In genomic region chrX:9758239-9758638, GRCh38 we compare ENCODE assay signal across 31 cellular contexts. TPM values are rescaled to one million over a fixed set of nuclear protein-coding genes. Genes with fewer than 3 reads are reported as not detected.
"Had no signal": no experiment of that assay in that cellular context is flagged by ENCODE, and none has a peak within 500 bp of the region (broad histone marks: within the 10 kb centered on the region; RNA-seq: fewer than 3 reads in every experiment).

No MANE protein-coding gene starts in this region.

- H3K27me3 ChIP-seq: ascending aorta, brain microvascular endothelial cell had no signal

- H3K4me3 ChIP-seq: ascending aorta, breast epithelium had no signal

- H3K27ac ChIP-seq: ascending aorta, brain microvascular endothelial cell, breast epithelium, VCaP had no signal

- ATAC-seq: activated CD8-positive, alpha-beta T cell treated with anti-CD3 and anti-CD28 coated beads for 36 hours; activated naive CD8-positive, alpha-beta T cell treated with anti-CD3 and anti-CD28 coated beads, Interleukin-2, amount 50 U/mL, for 24 hours; activated T-cell treated with anti-CD3 and anti-CD28 coated beads, Interleukin-2, amount 50 U/mL, for 4 hours; activated T-cell treated with anti-CD3 and anti-CD28 coated beads, Interleukin-2, amount 50 U/mL, for 72 hours; activated T-helper 17 cell treated with anti-CD3 and anti-CD28 coated beads, Interleukin-2, amount 50 U/mL, for 72 hours had no signal

- H3K4me1 ChIP-seq: ascending aorta, breast epithelium had no signal

- DNase-seq: activated B cell treated with CpG ODN at 0.5 μM for 24 hours; activated CD4-positive, alpha-beta memory T cell treated with anti-CD3 and anti-CD28 coated beads for 36 hours; activated CD4-positive, alpha-beta T cell treated with anti-CD3 and anti-CD28 coated beads for 4 hours; activated CD4-positive, alpha-beta T cell treated with anti-CD3 and anti-CD28 coated beads, Interleukin-2, amount 10 ng/mL, durations not matched to agents 24 days and 14 days; activated CD4-positive, alpha-beta T cell treated with anti-CD3 and anti-CD28 coated beads, Interleukin-2, amount 50 U/mL, for 1 hour; activated CD4-positive, alpha-beta T cell treated with anti-CD3 and anti-CD28 coated beads, Interleukin-2, amount 50 U/mL, for 4 hours; activated CD4-positive, CD25-positive, alpha-beta regulatory T cell treated with anti-CD3 and anti-CD28 coated beads, Interleukin-2, amount 50 U/mL, for 72 hours; activated CD8-positive, alpha-beta memory T cell treated with anti-CD3 and anti-CD28 coated beads, Interleukin-2, amount 50 U/mL, for 4 hours; activated CD8-positive, alpha-beta T cell treated with anti-CD3 and anti-CD28 coated beads for 36 hours; activated effector memory CD4-positive, alpha-beta T cell treated with anti-CD3 and anti-CD28 coated beads, Interleukin-2, amount 50 U/mL, for 16 hours; activated gamma-delta T cell treated with Interleukin-2 at 50 U/mL for 16 hours; activated naive CD4-positive, alpha-beta T cell; activated naive CD4-positive, alpha-beta T cell treated with anti-CD3 and anti-CD28 coated beads, Interleukin-2, amount 10 ng/mL, durations not matched to agents 7 days and 5 days; activated naive CD8-positive, alpha-beta T cell treated with anti-CD3 and anti-CD28 coated beads, Interleukin-2, amount 10 ng/mL, durations not matched to agents 7 days and 5 days; activated naive CD8-positive, alpha-beta T cell treated with anti-CD3 and anti-CD28 coated beads, Interleukin-2, amount 50 U/mL, for 24 hours; activated T-cell treated with anti-CD3 and anti-CD28 coated beads for 4 hours; activated T-cell treated with anti-CD3 and anti-CD28 coated beads, Interleukin-2, amount 50 U/mL, for 1 hour; activated T-cell treated with anti-CD3 and anti-CD28 coated beads, Interleukin-2, amount 50 U/mL, for 4 hours; activated T-cell treated with anti-CD3 and anti-CD28 coated beads, Interleukin-2, amount 50 U/mL, for 72 hours; amygdala; anterior cingulate cortex; brain microvascular endothelial cell; T-helper 2 cell; T-helper 9 cell had no signal

- H3K36me3 ChIP-seq: ascending aorta, brain microvascular endothelial cell, breast epithelium had no signal

RNA-seq across cellular contexts. Expression of gene GPR143, which starts 7.4 kb away (rescaled TPM):
- total RNA-seq: activated B cell treated with CpG ODN at 0.5 μM for 24 hours; activated CD4-positive, alpha-beta memory T cell treated with anti-CD3 and anti-CD28 coated beads for 36 hours; activated CD4-positive, alpha-beta T cell treated with anti-CD3 and anti-CD28 coated beads, Interleukin-2, amount 10 ng/mL, durations not matched to agents 24 days and 14 days; activated CD8-positive, alpha-beta memory T cell treated with anti-CD3 and anti-CD28 coated beads for 36 hours; activated CD8-positive, alpha-beta T cell treated with anti-CD3 and anti-CD28 coated beads for 36 hours; activated naive CD8-positive, alpha-beta T cell treated with anti-CD3 and anti-CD28 coated beads, Interleukin-2, amount 10 ng/mL, durations not matched to agents 7 days and 5 days; activated T-cell treated with anti-CD3 and anti-CD28 coated beads, Interleukin-2, amount 50 U/mL, for 4 hours; activated T-cell treated with anti-CD3 and anti-CD28 coated beads, Interleukin-2, amount 50 U/mL, for 72 hours; activated T-helper 1 cell treated with anti-CD3 and anti-CD28 coated beads, Interleukin-12 subunit alpha, Interleukin-12 subunit beta, Interleukin-2, Interleukin-4 antibody, amounts not matched to agents 30 ng/mL and 10 ng/mL and 1 ng/mL, durations not matched to agents 14 hours and 24 hours and 36 hours; activated T-helper 17 cell treated with anti-CD3 and anti-CD28 coated beads, Interleukin-2, amount 50 U/mL, for 72 hours; ascending aorta; cardiac septum had no signal

RNA-seq across cellular contexts. Expression of gene SHROOM2, which starts 28.0 kb away (rescaled TPM):
- total RNA-seq: activated B cell treated with CpG ODN at 0.5 μM for 24 hours; activated CD4-positive, alpha-beta memory T cell treated with anti-CD3 and anti-CD28 coated beads for 36 hours; activated CD4-positive, alpha-beta T cell treated with anti-CD3 and anti-CD28 coated beads, Interleukin-2, amount 10 ng/mL, durations not matched to agents 24 days and 14 days; activated CD8-positive, alpha-beta memory T cell treated with anti-CD3 and anti-CD28 coated beads for 36 hours; activated CD8-positive, alpha-beta T cell treated with anti-CD3 and anti-CD28 coated beads for 36 hours; activated naive CD8-positive, alpha-beta T cell treated with anti-CD3 and anti-CD28 coated beads, Interleukin-2, amount 10 ng/mL, durations not matched to agents 7 days and 5 days; activated T-helper 1 cell treated with anti-CD3 and anti-CD28 coated beads, Interleukin-12 subunit alpha, Interleukin-12 subunit beta, Interleukin-2, Interleukin-4 antibody, amounts not matched to agents 30 ng/mL and 10 ng/mL and 1 ng/mL, durations not matched to agents 14 hours and 24 hours and 36 hours; activated T-helper 17 cell treated with anti-CD3 and anti-CD28 coated beads, Interleukin-2, amount 50 U/mL, for 72 hours had no signal
